ENCODE assay signal across 13 cellular contexts in genomic region chr14:75489480-75489837, GRCh38. TPM values are rescaled to one million over a fixed set of nuclear protein-coding genes. Genes with fewer than 3 reads are reported as not detected.
DNase-seq lines count a peak whose midpoint lies in the region; ATAC-seq and TF ChIP-seq lines count a peak whose summit lies in the region.
"Had no signal": no experiment of that assay in that cellular context is flagged by ENCODE, and none has a peak within 500 bp of the region (broad histone marks: within the 10 kb centered on the region; RNA-seq: fewer than 3 reads in every experiment).

No MANE protein-coding gene starts in this region.

- no peak overlapping the region for H3K4me3 Mint-ChIP-seq in activated CD4-positive, alpha-beta memory T cell treated with anti-CD3 and anti-CD28 coated beads for 36 hours
- no peak overlapping the region for H3K4me3 Mint-ChIP-seq in osteocyte (ENCODE audit: unreplicated experiment)

- H4K20me1 ChIP-seq in Karpas-422 (ENCODE audit: insufficient read depth, low read depth, low read length) = peaks cover 6% of the 10 kb centered on the region; the same call in 1 of the 2 replicates

- no peaks in the 10 kb centered on the region for H3K36me3 ChIP-seq in Karpas-422 (ENCODE audit: insufficient read depth, low read length)
- H3K36me3 ChIP-seq: tibial artery had no signal

- no peak overlapping the region for H3K27ac ChIP-seq in Karpas-422 (ENCODE audit: low read length)
- H3K27ac ChIP-seq: PC-9, SK-N-MC, tibial artery had no signal

- POLR2A ChIA-PET in activated CD4-positive, alpha-beta memory T cell treated with anti-CD3 and anti-CD28 coated beads for 36 hours (lab: Charles Lee) = interaction anchor here (0.6 to 1.2 kb wide), 3 partner anchors 32 to 77 kb away, joined by 3 to 7 read pairs (median 4); no protein-coding TSS in a partner anchor

- no peaks in the 10 kb centered on the region for H3K79me2 ChIP-seq in Karpas-422 (ENCODE audit: low read length)

- no peak for TF ChIP-seq CTCF in osteocyte (IDR thresholded peaks at IDR 0.05)

- H3K4me1 Mint-ChIP-seq in activated CD4-positive, alpha-beta memory T cell treated with anti-CD3 and anti-CD28 coated beads for 36 hours (ENCODE audit: low read depth) = peaks cover 38% of the 10 kb centered on the region
- peaks cover 4% of the 10 kb centered on the region for H3K4me1 Mint-ChIP-seq in osteocyte (ENCODE audit: unreplicated experiment)

- peak overlapping the region; percentile 60 for H3K4me2 ChIP-seq in Karpas-422 (ENCODE audit: low read depth, low read length, poor library complexity, severe bottlenecking)
- H3K4me2 ChIP-seq: PC-9 had no signal

- no peak overlapping the region for H3K9ac ChIP-seq in Karpas-422 (ENCODE audit: low read length)

- no peak overlapping the region for H3K4me3 ChIP-seq in Karpas-422 (ENCODE audit: low read length)
- H3K4me3 ChIP-seq: PC-9, SK-N-MC, tibial artery had no signal

- no peak for ATAC-seq in HG03571 (IDR thresholded peaks at IDR 0.05; ENCODE audit: unreplicated experiment)

- H3K27ac Mint-ChIP-seq in activated CD4-positive, alpha-beta memory T cell treated with anti-CD3 and anti-CD28 coated beads for 36 hours = peak overlapping the region; percentile 40
- no peak overlapping the region for H3K27ac Mint-ChIP-seq in osteocyte (ENCODE audit: unreplicated experiment)

- H2AFZ ChIP-seq in Karpas-422 (ENCODE audit: low read length) = no peak overlapping the region
- H2AFZ ChIP-seq: PC-9 had no signal

- peaks cover 2% of the 10 kb centered on the region for H3K27me3 Mint-ChIP-seq in activated CD4-positive, alpha-beta memory T cell treated with anti-CD3 and anti-CD28 coated beads for 36 hours
- H3K27me3 Mint-ChIP-seq in osteocyte (ENCODE audit: unreplicated experiment) = peaks cover 33% of the 10 kb centered on the region

- intact Hi-C loops in activated CD4-positive, alpha-beta memory T cell treated with anti-CD3 and anti-CD28 coated beads for 36 hours (cut with micrococcal nuclease) = loop anchor here (5.0 kb wide), 3 partner anchors 33 to 362 kb away; partner anchors contain the start of genes BATF, JDP2 and NEK9

- peaks cover 20% of the 10 kb centered on the region for H3K4me1 ChIP-seq in Karpas-422 (ENCODE audit: low read length)
- H3K4me1 ChIP-seq: tibial artery had no signal

- H3K36me3 Mint-ChIP-seq in activated CD4-positive, alpha-beta memory T cell treated with anti-CD3 and anti-CD28 coated beads for 36 hours = no peaks in the 10 kb centered on the region
- H3K36me3 Mint-ChIP-seq in osteocyte (ENCODE audit: unreplicated experiment) = no peaks in the 10 kb centered on the region

- no peaks in the 10 kb centered on the region for H3K9me3 ChIP-seq in Karpas-422 (ENCODE audit: low read length)
- H3K9me3 ChIP-seq: tibial artery had no signal

- 0 out of 2 replicates have a peak, but pooled peaks cover 2% of the 10 kb centered on the region for H3K27me3 ChIP-seq in Karpas-422 (ENCODE audit: low read length)

- H3K9me2 ChIP-seq in Karpas-422 (replicated peaks; ENCODE audit: insufficient read depth, low read length) = no peaks in the 10 kb centered on the region

- DNase-seq in NCI-H1417 (lab: John Stamatoyannopoulos, UW) (peak in 2 of 3 experiments; percentile 22 to 28), NCI-H1417 treated with DMSO at 0.1 percent for 48 hours (lab: John Stamatoyannopoulos, UW) (no peak), Karpas-422 (no peak), osteocyte (ENCODE audit: extremely low spot score, unreplicated experiment) (peak; percentile 27), NCI-H446 (lab: John Stamatoyannopoulos, UW) (no peak)
- DNase-seq in activated CD4-positive, alpha-beta memory T cell treated with anti-CD3 and anti-CD28 coated beads for 36 hours = peak; percentile 34
- no peak for DNase-seq in stimulated activated CD4-positive, alpha-beta T cell treated with anti-CD3 and anti-CD28 coated beads, Interleukin-2, amount 100 ng/mL, for 48 hours
- DNase-seq: tibial artery had no signal

- CTCF ChIA-PET in activated CD4-positive, alpha-beta memory T cell treated with anti-CD3 and anti-CD28 coated beads for 36 hours (lab: Charles Lee) = interaction anchor here (0.6 to 4.0 kb wide), 47 partner anchors 8 to 381 kb away, joined by 3 to 98 read pairs (median 4); partner anchors contain the start of genes BATF and FLVCR2

- H3K9me3 Mint-ChIP-seq in activated CD4-positive, alpha-beta memory T cell treated with anti-CD3 and anti-CD28 coated beads for 36 hours = peaks cover 3% of the 10 kb centered on the region
- H3K9me3 Mint-ChIP-seq in osteocyte (ENCODE audit: unreplicated experiment) = no peaks in the 10 kb centered on the region

RNA-seq across cellular contexts. Expression of gene BATF, which starts 32.8 kb away (rescaled TPM):
- not detected in 2 replicates for total RNA-seq in Karpas-422 (2014; rRNA removed; shearing (Covaris generic); ENCODE audit: low replicate concordance)
- total RNA-seq in activated CD4-positive, alpha-beta memory T cell treated with anti-CD3 and anti-CD28 coated beads for 36 hours = 100 to 1,000 TPM; 171 to 182 TPM
- total RNA-seq in osteocyte = not detected in 2 replicates
- total RNA-seq: A172, HT1080 had no signal

Comparison
In these comparisons a context has a peak if more than half of its experiments do, and no peak if none do; other contexts are left out.
1. DNase-seq: peak in NCI-H1417 (2 of 3), activated CD4-positive, alpha-beta memory T cell treated with anti-CD3 and anti-CD28 coated beads for 36 hours (single experiment) and osteocyte (single experiment); none in NCI-H1417 treated with DMSO at 0.1 percent for 48 hours (single experiment), Karpas-422 (single experiment), NCI-H446 (0 of 2) and stimulated activated CD4-positive, alpha-beta T cell treated with anti-CD3 and anti-CD28 coated beads, Interleukin-2, amount 100 ng/mL, for 48 hours (0 of 2).
2. RNA of gene BATF, which starts 32.8 kb away (total RNA-seq): 171 to 182 TPM in activated CD4-positive, alpha-beta memory T cell treated with anti-CD3 and anti-CD28 coated beads for 36 hours; not detected in Karpas-422 and not detected in osteocyte; every median in the first group is over 100 times any median in the second.